13 cellular contexts compared by ENCODE assay signal in the genomic region with DNA sequence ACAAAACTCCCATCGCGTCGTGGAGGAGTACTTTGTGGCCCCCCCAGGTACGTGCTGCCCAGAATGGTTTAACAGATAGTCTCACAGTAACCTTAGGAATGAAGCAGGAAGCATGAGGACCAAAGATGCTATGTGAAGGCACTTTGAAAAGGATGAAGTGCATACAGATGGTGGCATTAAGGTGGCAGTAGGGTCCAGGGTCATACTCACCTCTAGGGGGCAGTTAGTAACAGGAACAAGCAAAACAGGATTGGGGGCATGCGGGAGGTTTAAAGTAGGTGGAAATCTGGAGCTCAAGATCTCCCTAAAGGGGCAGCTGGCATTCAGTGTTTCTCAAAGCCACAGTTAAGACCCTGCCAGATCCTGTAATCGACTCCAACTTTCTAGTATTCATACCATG. TPM values are rescaled to one million over a fixed set of nuclear protein-coding genes. Genes with fewer than 3 reads are reported as not detected.
A peak's percentile ranks its signal among the peaks of the same experiment; 100 is the strongest.
DNase-seq lines count a peak whose midpoint lies in the region; TF ChIP-seq lines count a peak whose summit lies in the region.
"Had no signal": no experiment of that assay in that cellular context is flagged by ENCODE, and none has a peak within 500 bp of the region (broad histone marks: within the 10 kb centered on the region; RNA-seq: fewer than 3 reads in every experiment).

No MANE protein-coding gene starts in this region.

- H3K4me3 Mint-ChIP-seq in neural crest cell: peak overlapping the region; percentile 60

- no peaks in the 10 kb centered on the region for H4K20me1 ChIP-seq in KMS-11 (ENCODE audit: insufficient read depth)

- peaks cover 14% of the 10 kb centered on the region for H3K4me1 ChIP-seq in KMS-11 (ENCODE audit: low read depth, poor library complexity, severe bottlenecking)
- H3K4me1 ChIP-seq: colonic mucosa, upper lobe of left lung had no signal

- H3K27me3 Mint-ChIP-seq in neural crest cell (ENCODE audit: low read depth): no peaks in the 10 kb centered on the region

- H3K4me2 ChIP-seq in KMS-11: no peak overlapping the region

- in situ Hi-C loops in brain microvascular endothelial cell (cut with HindIII; ENCODE audit: low pct_ligation_motif_present, low sequenced_read_pairs): no loop called here

- no peak overlapping the region for H3K4me3 ChIP-seq in KMS-11 (IDR thresholded peaks at IDR 0.05; ENCODE audit: insufficient read depth, low read depth, low read length)
- H3K4me3 ChIP-seq in brain microvascular endothelial cell (ENCODE audit: low read depth, low read length): no peak overlapping the region
- H3K4me3 ChIP-seq: colonic mucosa, upper lobe of left lung had no signal

- no peaks in the 10 kb centered on the region for H3K27me3 ChIP-seq in KMS-11 (ENCODE audit: insufficient read depth, low read depth)
- no peaks in the 10 kb centered on the region for H3K27me3 ChIP-seq in brain microvascular endothelial cell (replicated peaks)
- H3K27me3 ChIP-seq: colonic mucosa, upper lobe of left lung had no signal

- no peaks in the 10 kb centered on the region for H3K4me1 Mint-ChIP-seq in neural crest cell

- H3K9ac ChIP-seq in KMS-11: no peak overlapping the region

- TF ChIP-seq CTCF in KMS-11 (conservative IDR thresholded peaks at IDR 0.05; ENCODE audit: low read depth, low read length) (peak; percentile 32), brain microvascular endothelial cell (IDR thresholded peaks at IDR 0.05; ENCODE audit: low read depth, low read length, missing control alignments) (peak; percentile 49), neural crest cell (conservative IDR thresholded peaks at IDR 0.05) (peak; percentile 49)

- H3K9me3 Mint-ChIP-seq in neural crest cell: no peaks in the 10 kb centered on the region

- peaks cover 21% of the 10 kb centered on the region for H3K36me3 Mint-ChIP-seq in neural crest cell (ENCODE audit: low read depth)

- DNase-seq in NCI-H1105 treated with DMSO at 0.1 percent for 48 hours (lab: John Stamatoyannopoulos, UW) (peak; percentile 17), NCI-H1105 (lab: John Stamatoyannopoulos, UW) (no peak), brain microvascular endothelial cell (no peak), neural crest cell (ENCODE audit: low read depth, low spot score) (no peak), DMS153 (lab: John Stamatoyannopoulos, UW) (no peak), inferior parietal cortex (ENCODE audit: extremely low spot score) (no peak), LoVo (ENCODE audit: low spot score) (no peak)
- DNase-seq: activated CD4-positive, CD25-positive, alpha-beta regulatory T cell treated with anti-CD3 and anti-CD28 coated beads, Interleukin-2, amount 50 U/mL, for 72 hours; colonic mucosa; left ventricle myocardium superior; NCI-H446; upper lobe of left lung had no signal

- H3K27ac ChIP-seq in KMS-11 (no peak overlapping the region), brain microvascular endothelial cell (no peak overlapping the region)
- H3K27ac ChIP-seq: colonic mucosa, upper lobe of left lung had no signal

- no peak overlapping the region for H3K27ac Mint-ChIP-seq in neural crest cell (ENCODE audit: unreplicated experiment)

- H3K36me3 ChIP-seq in KMS-11 (ENCODE audit: insufficient read depth) (no peaks in the 10 kb centered on the region; the same call in 1 of the 2 replicates), brain microvascular endothelial cell (replicated peaks) (peaks cover 61% of the 10 kb centered on the region)

- H2AFZ ChIP-seq in KMS-11 (ENCODE audit: low read depth): no peak overlapping the region

- H3K79me2 ChIP-seq in KMS-11 (ENCODE audit: insufficient read depth, low read depth): no peaks in the 10 kb centered on the region

RNA-seq across cellular contexts. Expression of gene GATC, which starts 10.9 kb away (rescaled TPM):
- total RNA-seq in neural crest cell: 32.0 and 33.8 TPM in 2 replicates

RNA-seq across cellular contexts. Expression of gene TRIAP1, which starts 10.9 kb away (rescaled TPM):
- total RNA-seq in neural crest cell: 38.0 and 38.1 TPM in 2 replicates

RNA-seq across cellular contexts. Expression of gene SRSF9, which starts 12.4 kb away (rescaled TPM):
- total RNA-seq in neural crest cell: 350 and 361 TPM in 2 replicates

RNA-seq across cellular contexts. Expression of gene COX6A1, which starts 19.2 kb away (rescaled TPM):
- 315 and 320 TPM in 2 replicates for total RNA-seq in neural crest cell

RNA-seq across cellular contexts. Expression of gene DYNLL1, which starts 38.8 kb away (rescaled TPM):
- 375 and 382 TPM in 2 replicates for total RNA-seq in neural crest cell
